In genomic region chr7:69341288-69341687, GRCh38 we compare ENCODE assay signal across 1 cellular context.
TF ChIP-seq lines count a peak whose summit lies in the region.

No MANE protein-coding gene starts in this region.

TF ChIP-seq in K562, 482 proteins besides CTCF, POLR2A, EP300 and RAD21:
- TF ChIP-seq NCOR1 (IDR thresholded peaks at IDR 0.05) (peak; percentile 30; the same call in 1 of the 2 replicates), DLX4 (CRISPR knock-in tag; IDR thresholded peaks at IDR 0.05) (no peak), HDAC8 (tag; IDR thresholded peaks at IDR 0.05) (no peak), ARID1B (IDR thresholded peaks at IDR 0.05) (peak; percentile 58), L3MBTL2 (IDR thresholded peaks at IDR 0.05) (peak; percentile 39; the same call in 1 of the 2 replicates), MAFG (tag; conservative IDR thresholded peaks at IDR 0.05) (peak; percentile 46), ESRRA (IDR thresholded peaks at IDR 0.05; ENCODE audit: borderline replicate concordance, low read depth) (0 out of 2 replicates have a peak, but pooled peaks have one; percentile 16), C11orf30 (IDR thresholded peaks at IDR 0.05; ENCODE audit: low read depth) (peak; percentile 34; the same call in 1 of the 2 replicates), ZC3H4 (CRISPR knock-in tag; IDR thresholded peaks at IDR 0.05; ENCODE audit: borderline replicate concordance) (no peak), TEAD4 (IDR thresholded peaks at IDR 0.05; ENCODE audit: low read length) (0 out of 2 replicates have a peak, but pooled peaks have one; percentile 25), TEAD4 (CRISPR knock-in tag; IDR thresholded peaks at IDR 0.05; ENCODE audit: borderline replicate concordance) (no peak), CBFA2T3 (IDR thresholded peaks at IDR 0.05) (peak; percentile 47), BRCA1 (IDR thresholded peaks at IDR 0.05) (no peak), BRCA1 (CRISPR knock-in tag; IDR thresholded peaks at IDR 0.05) (no peak), TAL1 (IDR thresholded peaks at IDR 0.05) (peak; percentile 56), ZNF316 (IDR thresholded peaks at IDR 0.05) (0 out of 2 replicates have a peak, but pooled peaks have one; percentile 35), CBFA2T2 (conservative IDR thresholded peaks at IDR 0.05) (0 out of 2 replicates have a peak, but pooled peaks have one; percentile 7)
